ENCODE assay signal across 21 cellular contexts in the genomic region with DNA sequence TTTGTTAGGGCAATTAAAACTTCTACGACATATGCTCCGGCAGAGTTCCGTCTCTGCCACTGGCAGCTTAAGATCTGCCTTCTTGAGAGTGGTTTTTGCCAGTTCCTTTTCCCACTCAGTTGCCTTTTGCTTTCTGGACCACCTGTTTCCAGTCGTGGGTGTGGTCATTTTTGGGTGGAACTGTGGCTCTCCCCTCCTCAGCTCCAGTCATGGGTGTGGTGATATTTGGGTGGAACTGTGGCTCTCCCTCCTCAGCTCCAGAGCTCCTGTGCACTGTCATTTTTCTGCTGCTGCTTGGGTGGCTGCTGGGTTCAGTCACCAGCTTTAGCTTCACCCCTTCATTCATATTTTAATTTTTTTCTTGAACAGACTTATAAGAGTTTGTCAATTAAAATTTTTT. TPM values are rescaled to one million over a fixed set of nuclear protein-coding genes. Genes with fewer than 3 reads are reported as not detected.
DNase-seq lines count a peak whose midpoint lies in the region; ATAC-seq lines count a peak whose summit lies in the region.
"Had no signal": no experiment of that assay in that cellular context is flagged by ENCODE, and none has a peak within 500 bp of the region (broad histone marks: within the 10 kb centered on the region; RNA-seq: fewer than 3 reads in every experiment).

No MANE protein-coding gene starts in this region.

- no peak for ATAC-seq in central memory CD8-positive, alpha-beta T cell (replicated peaks; ENCODE audit: extremely low read depth, poor library complexity, severe bottlenecking)
- ATAC-seq in GM21825 (IDR thresholded peaks at IDR 0.05; ENCODE audit: unreplicated experiment), result no peak
- ATAC-seq in esophagus mucosa, result no peak

- H3K36me3 ChIP-seq in SK-N-MC (ENCODE audit: insufficient read depth, low read length), result no peaks in the 10 kb centered on the region
- H3K36me3 ChIP-seq: MG63 had no signal

- H3K9me3 Mint-ChIP-seq in activated T-cell treated with anti-CD3 and anti-CD28 coated beads, Interleukin-2, amount 50 U/mL, for 24 hours, result no peaks in the 10 kb centered on the region
- no peaks in the 10 kb centered on the region for H3K9me3 Mint-ChIP-seq in central memory CD8-positive, alpha-beta T cell
- H3K9me3 Mint-ChIP-seq: CD4-positive, alpha-beta T cell; HFFc6 had no signal

- no peak overlapping the region for H3K9ac ChIP-seq in SK-N-MC (ENCODE audit: insufficient read length)
- H3K9ac ChIP-seq: GM23248 had no signal

- no peaks in the 10 kb centered on the region for H3K9me3 ChIP-seq in SK-N-MC (ENCODE audit: low read depth, low read length)
- H3K9me3 ChIP-seq: MG63 had no signal

- no peak overlapping the region for H3K4me3 ChIP-seq in SK-N-MC
- H3K4me3 ChIP-seq: GM23248, MG63, PC-9 had no signal

- H3K4me1 Mint-ChIP-seq in activated T-cell treated with anti-CD3 and anti-CD28 coated beads, Interleukin-2, amount 50 U/mL, for 24 hours (ENCODE audit: low read depth), result peaks cover 58% of the 10 kb centered on the region
- peaks cover 64% of the 10 kb centered on the region for H3K4me1 Mint-ChIP-seq in central memory CD8-positive, alpha-beta T cell

- peak overlapping the region; percentile 16 for H3K27ac Mint-ChIP-seq in activated T-cell treated with anti-CD3 and anti-CD28 coated beads, Interleukin-2, amount 50 U/mL, for 24 hours
- peak overlapping the region; percentile 9 for H3K27ac Mint-ChIP-seq in central memory CD8-positive, alpha-beta T cell (ENCODE audit: low read depth)
- H3K27ac Mint-ChIP-seq: CD4-positive, alpha-beta T cell; HFFc6 had no signal

- DNase-seq in activated T-cell treated with anti-CD3 and anti-CD28 coated beads, Interleukin-2, amount 50 U/mL, for 24 hours, result no peak
- DNase-seq in activated T-cell treated with anti-CD3 and anti-CD28 coated beads for 4 hours (no peak), SK-N-MC (ENCODE audit: low read depth, low spot score) (no peak), myocyte (ENCODE audit: low read depth) (peak; percentile 64), NCI-H446 (lab: John Stamatoyannopoulos, UW) (no peak)
- no peak for DNase-seq in central memory CD8-positive, alpha-beta T cell (ENCODE audit: low spot score in 2 of 2)
- DNase-seq: CD4-positive, alpha-beta T cell; DMS53; H7; KG1; NCI-H1105 treated with DMSO at 0.1 percent for 48 hours; NCI-H146; NCI-H2029; NCI-H526 treated with DMSO at 0.1 percent for 48 hours; PC-9; Right ventricle myocardium superior had no signal

- H3K27me3 Mint-ChIP-seq in activated T-cell treated with anti-CD3 and anti-CD28 coated beads, Interleukin-2, amount 50 U/mL, for 24 hours, result no peaks in the 10 kb centered on the region
- no peaks in the 10 kb centered on the region for H3K27me3 Mint-ChIP-seq in central memory CD8-positive, alpha-beta T cell
- H3K27me3 Mint-ChIP-seq: CD4-positive, alpha-beta T cell had no signal

- H3K27ac ChIP-seq in SK-N-MC, result 0 out of 2 replicates have a peak overlapping the region, but pooled peaks have one; percentile 6
- H3K27ac ChIP-seq: GM23248, PC-9 had no signal

- H3K36me3 Mint-ChIP-seq in activated T-cell treated with anti-CD3 and anti-CD28 coated beads, Interleukin-2, amount 50 U/mL, for 24 hours (ENCODE audit: low read depth), result peaks cover 55% of the 10 kb centered on the region
- peaks cover 11% of the 10 kb centered on the region for H3K36me3 Mint-ChIP-seq in central memory CD8-positive, alpha-beta T cell (ENCODE audit: insufficient read depth)

- H3K4me3 Mint-ChIP-seq in activated T-cell treated with anti-CD3 and anti-CD28 coated beads, Interleukin-2, amount 50 U/mL, for 24 hours, result no peak overlapping the region
- H3K4me3 Mint-ChIP-seq in central memory CD8-positive, alpha-beta T cell, result no peak overlapping the region
- H3K4me3 Mint-ChIP-seq: CD4-positive, alpha-beta T cell; HFFc6 had no signal

RNA-seq across cellular contexts. Expression of a gene that starts 25.3 kb away (rescaled TPM):
- total RNA-seq in myocyte (20.0 and 24.3 TPM in 2 replicates), esophagus mucosa (26.5 TPM)
- 14.7 TPM for polyA plus RNA-seq in myocyte (2012)
